ENCODE assay signal across 8 cellular contexts in the genomic region with DNA sequence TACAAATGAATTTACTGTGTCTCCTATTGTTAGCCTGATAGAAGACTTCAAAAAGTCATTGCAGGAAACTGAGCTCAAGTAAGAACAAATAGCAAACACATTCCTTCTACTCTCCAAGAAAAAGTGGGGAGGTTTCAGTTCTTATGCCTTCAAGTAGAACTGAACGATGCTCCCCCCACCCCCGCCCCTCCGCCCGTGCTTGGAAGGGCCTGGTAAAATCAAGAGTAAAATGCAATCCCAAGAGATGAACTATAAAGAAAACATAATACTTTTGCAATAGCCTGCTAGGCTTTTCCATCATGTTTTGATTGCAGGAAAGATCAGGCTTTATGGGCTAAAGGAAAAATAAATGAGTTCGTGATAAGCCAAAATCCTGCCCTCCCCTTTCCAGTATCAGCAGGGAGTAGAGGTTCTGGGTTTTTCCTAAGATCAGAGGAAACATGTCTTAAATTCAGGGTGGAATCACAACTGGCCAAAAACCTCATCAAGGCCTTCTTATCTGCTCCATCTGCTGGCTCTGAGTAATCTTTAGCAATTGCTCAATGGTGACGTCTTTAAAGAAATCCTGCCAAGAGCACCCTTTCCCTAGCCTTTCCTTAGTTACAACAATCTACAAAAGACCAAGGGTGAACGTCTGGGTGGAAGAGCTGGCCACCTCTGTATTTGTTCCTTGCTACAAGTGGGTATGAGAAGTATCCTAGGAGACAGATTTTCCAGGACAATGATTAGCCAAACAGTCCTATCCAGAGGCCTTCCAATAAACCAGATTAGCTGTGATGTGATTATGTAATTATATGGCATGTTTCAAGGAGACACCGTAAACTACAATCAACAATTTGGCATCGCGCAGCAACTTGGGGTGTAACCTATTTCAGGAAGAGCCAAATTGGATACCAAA.
DNase-seq lines count a peak whose midpoint lies in the region; ATAC-seq and TF ChIP-seq lines count a peak whose summit lies in the region.

No MANE protein-coding gene starts in this region.

- H3K18ac ChIP-seq in mesenchymal stem cell (ENCODE audit: low read depth in 1 of 2, low read length in 2 of 2) = peak overlapping the region in 1 of 2 experiments; percentile 33

- no peaks in the 10 kb centered on the region for H3K36me3 ChIP-seq in mesenchymal stem cell (ENCODE audit: control insufficient read depth in 1 of 2, insufficient read depth in 2 of 2, low read depth in 1 of 2, low read length in 2 of 2)

- DNase-seq in ACHN (peak; percentile 3), KBM-7 (peak; percentile 51), mesenchymal stem cell (peak; percentile 96), GM19238 (ENCODE audit: insufficient read length, low spot score) (no peak)
- DNase-seq in T-helper 2 cell treated with Interferon-gamma antibody and Interleukin-4, amounts not matched to agents 5 μg/mL and 100 μg/mL, for 36 hours (ENCODE audit: low spot score) = no peak
- no peak for DNase-seq in activated T-cell treated with anti-CD3 and anti-CD28 coated beads, Interleukin-2, amount 50 U/mL, for 24 hours

- H3K9ac ChIP-seq in mesenchymal stem cell (ENCODE audit: low read length) = peak overlapping the region; percentile 83

- no peak overlapping the region for H3K4me3 Mint-ChIP-seq in brain
- no peak overlapping the region for H3K4me3 Mint-ChIP-seq in T-helper 2 cell treated with Interferon-gamma antibody and Interleukin-4, amounts not matched to agents 5 μg/mL and 100 μg/mL, for 36 hours
- H3K4me3 Mint-ChIP-seq in activated T-cell treated with anti-CD3 and anti-CD28 coated beads, Interleukin-2, amount 50 U/mL, for 24 hours = no peak overlapping the region

- no peak for ATAC-seq in GM21576 (IDR thresholded peaks at IDR 0.05; ENCODE audit: unreplicated experiment)

- H3K14ac ChIP-seq in mesenchymal stem cell (ENCODE audit: low read length in 2 of 2) = no peak overlapping the region

- peak overlapping the region in 4 of 5 experiments; percentile 28 to 86 (median 60) for H3K27ac Mint-ChIP-seq in brain
- H3K27ac Mint-ChIP-seq in T-helper 2 cell treated with Interferon-gamma antibody and Interleukin-4, amounts not matched to agents 5 μg/mL and 100 μg/mL, for 36 hours = no peak overlapping the region
- no peak overlapping the region for H3K27ac Mint-ChIP-seq in activated T-cell treated with anti-CD3 and anti-CD28 coated beads, Interleukin-2, amount 50 U/mL, for 24 hours

- peaks cover 3% of the 10 kb centered on the region for H3K9me3 ChIP-seq in mesenchymal stem cell (ENCODE audit: control insufficient read depth, low read length)

- H3K79me1 ChIP-seq in mesenchymal stem cell (replicated peaks; ENCODE audit: low read length, poor library complexity, severe bottlenecking) = no peaks in the 10 kb centered on the region

- 95% methylated on average over 3 of the region's 10 CpGs for WGBS in mesenchymal stem cell

- H3K27me3 Mint-ChIP-seq in brain = no peaks in the 10 kb centered on the region
- no peaks in the 10 kb centered on the region for H3K27me3 Mint-ChIP-seq in T-helper 2 cell treated with Interferon-gamma antibody and Interleukin-4, amounts not matched to agents 5 μg/mL and 100 μg/mL, for 36 hours (ENCODE audit: low read depth)
- H3K27me3 Mint-ChIP-seq in activated T-cell treated with anti-CD3 and anti-CD28 coated beads, Interleukin-2, amount 50 U/mL, for 24 hours = peaks cover 58% of the 10 kb centered on the region

- H3K36me3 Mint-ChIP-seq in brain = no peaks in the 10 kb centered on the region
- H3K36me3 Mint-ChIP-seq in T-helper 2 cell treated with Interferon-gamma antibody and Interleukin-4, amounts not matched to agents 5 μg/mL and 100 μg/mL, for 36 hours (ENCODE audit: low read depth) = no peaks in the 10 kb centered on the region
- H3K36me3 Mint-ChIP-seq in activated T-cell treated with anti-CD3 and anti-CD28 coated beads, Interleukin-2, amount 50 U/mL, for 24 hours (ENCODE audit: low read depth) = no peaks in the 10 kb centered on the region

- H2BK15ac ChIP-seq in mesenchymal stem cell (ENCODE audit: low read depth, poor library complexity, severe bottlenecking) = no peak overlapping the region

- H3K27me3 ChIP-seq in mesenchymal stem cell (ENCODE audit: control insufficient read depth in 1 of 2, insufficient read depth in 1 of 2, low read length in 2 of 2) = no peaks in the 10 kb centered on the region

- H4K8ac ChIP-seq in mesenchymal stem cell (ENCODE audit: low read length) = no peak overlapping the region

- H2AFZ ChIP-seq in mesenchymal stem cell (ENCODE audit: low read depth, low read length) = no peak overlapping the region

- TF ChIP-seq CTCF in brain (conservative IDR thresholded peaks at IDR 0.05) = no peak

- H3K27ac ChIP-seq in mesenchymal stem cell (ENCODE audit: low read length, poor library complexity, severe bottlenecking) = no peak overlapping the region

- no peak overlapping the region for H3K4ac ChIP-seq in mesenchymal stem cell (ENCODE audit: low read depth in 1 of 2, low read length in 2 of 2)

- H3K4me3 ChIP-seq in mesenchymal stem cell (ENCODE audit: insufficient read depth in 1 of 2, low read depth in 1 of 2, low read length in 2 of 2) = no peak overlapping the region

- no peak overlapping the region for H2BK5ac ChIP-seq in mesenchymal stem cell (ENCODE audit: low read depth, low read length, poor library complexity, severe bottlenecking)

- H3K9me3 Mint-ChIP-seq in brain = peaks cover 0 to 14% (median 4%) of the 10 kb centered on the region in 5 experiments
- H3K9me3 Mint-ChIP-seq in T-helper 2 cell treated with Interferon-gamma antibody and Interleukin-4, amounts not matched to agents 5 μg/mL and 100 μg/mL, for 36 hours = no peaks in the 10 kb centered on the region
- H3K9me3 Mint-ChIP-seq in activated T-cell treated with anti-CD3 and anti-CD28 coated beads, Interleukin-2, amount 50 U/mL, for 24 hours = no peaks in the 10 kb centered on the region

- H3K4me2 ChIP-seq in mesenchymal stem cell (ENCODE audit: low read length, poor library complexity, severe bottlenecking) = no peak overlapping the region

- no peaks in the 10 kb centered on the region for H3K4me1 ChIP-seq in mesenchymal stem cell (ENCODE audit: control insufficient read depth, insufficient read depth, low read depth, low read length)

- H2BK120ac ChIP-seq in mesenchymal stem cell (ENCODE audit: low read depth, low read length) = no peak overlapping the region

- no peak overlapping the region for H2AK5ac ChIP-seq in mesenchymal stem cell (ENCODE audit: low read length, severe bottlenecking)

- H2BK12ac ChIP-seq in mesenchymal stem cell (ENCODE audit: low read length in 2 of 2) = peak overlapping the region in 1 of 2 experiments; percentile 39

- in situ Hi-C loops in ACHN (cut with HindIII; ENCODE audit: low pct_ligation_motif_present, low pct_unique_long_range_greater_than_20kb, low sequenced_read_pairs) (no loop called here), KBM-7 (cut with MboI; ENCODE audit: low pct_unique_long_range_greater_than_20kb, low sequenced_read_pairs) (no loop called here)

- H3K23ac ChIP-seq in mesenchymal stem cell (ENCODE audit: low read length in 2 of 2) = no peak overlapping the region

- H4K91ac ChIP-seq in mesenchymal stem cell (ENCODE audit: low read length) = no peak overlapping the region

- H3K4me1 Mint-ChIP-seq in brain = peaks cover 16% of the 10 kb centered on the region
- peaks cover 7% of the 10 kb centered on the region for H3K4me1 Mint-ChIP-seq in T-helper 2 cell treated with Interferon-gamma antibody and Interleukin-4, amounts not matched to agents 5 μg/mL and 100 μg/mL, for 36 hours (ENCODE audit: low read depth)
- H3K4me1 Mint-ChIP-seq in activated T-cell treated with anti-CD3 and anti-CD28 coated beads, Interleukin-2, amount 50 U/mL, for 24 hours (ENCODE audit: low read depth) = peaks cover 10% of the 10 kb centered on the region

Comparison
In these comparisons a context has a peak if more than half of its experiments do, and no peak if none do; other contexts are left out.
1. DNase-seq: peak in ACHN (single experiment), KBM-7 (single experiment) and mesenchymal stem cell (single experiment); none in T-helper 2 cell treated with Interferon-gamma antibody and Interleukin-4, amounts not matched to agents 5 μg/mL and 100 μg/mL, for 36 hours (single experiment), activated T-cell treated with anti-CD3 and anti-CD28 coated beads, Interleukin-2, amount 50 U/mL, for 24 hours (single experiment) and GM19238 (single experiment).
2. H3K27ac Mint-ChIP-seq: peak in brain (4 of 5); none in T-helper 2 cell treated with Interferon-gamma antibody and Interleukin-4, amounts not matched to agents 5 μg/mL and 100 μg/mL, for 36 hours (single experiment) and activated T-cell treated with anti-CD3 and anti-CD28 coated beads, Interleukin-2, amount 50 U/mL, for 24 hours (single experiment).